Comparison of ENCODE assay signal across 8 cellular contexts in the genomic region with DNA sequence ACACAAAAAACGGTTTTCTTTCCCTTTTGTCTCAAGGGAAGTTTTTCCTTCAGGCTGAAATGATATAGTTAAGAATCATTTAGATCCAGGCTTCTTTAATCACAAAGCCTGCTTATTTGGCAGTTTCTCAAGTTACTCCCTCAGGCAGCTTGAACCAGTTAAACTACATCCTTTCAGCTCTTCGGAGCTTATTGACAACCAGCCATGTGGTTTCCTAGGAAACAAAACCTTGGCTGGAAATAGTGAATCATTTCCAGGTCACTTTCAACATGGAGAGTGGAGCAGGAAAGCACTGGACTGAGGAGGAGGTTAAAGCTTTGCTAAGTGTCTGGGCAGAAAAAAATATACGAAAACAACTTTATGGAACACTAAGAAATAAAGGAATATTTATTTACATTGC. TPM values are rescaled to one million over a fixed set of nuclear protein-coding genes. Genes with fewer than 3 reads are reported as not detected.
A peak's percentile ranks its signal among the peaks of the same experiment; 100 is the strongest.
DNase-seq lines count a peak whose midpoint lies in the region; ATAC-seq and TF ChIP-seq lines count a peak whose summit lies in the region.

No MANE protein-coding gene starts in this region.

- H3K27me3 ChIP-seq in colonic mucosa = no peaks in the 10 kb centered on the region
- H3K27me3 ChIP-seq in left lung = no peaks in the 10 kb centered on the region
- no peaks in the 10 kb centered on the region for H3K27me3 ChIP-seq in suprapubic skin

- intact Hi-C loops in colonic mucosa (cut with DNase I) = no loop called here
- intact Hi-C loops in left lung (cut with DNase I) = no loop called here

- H3K9ac ChIP-seq in colonic mucosa (ENCODE audit: low read depth in 2 of 2, low read length in 2 of 2) = no peak overlapping the region

- H3K9me3 ChIP-seq in colonic mucosa (no peaks in the 10 kb centered on the region), left lung (no peaks in the 10 kb centered on the region), suprapubic skin (no peaks in the 10 kb centered on the region)

- 3% methylated on average over 3 of the region's 3 CpGs for WGBS in suprapubic skin

- TF ChIP-seq CTCF in colonic mucosa (IDR thresholded peaks at IDR 0.05) (no peak), left lung (IDR thresholded peaks at IDR 0.05) (no peak), suprapubic skin (IDR thresholded peaks at IDR 0.05) (no peak)

- H3K36me3 ChIP-seq in colonic mucosa = no peaks in the 10 kb centered on the region
- peaks cover 0 to 14% of the 10 kb centered on the region in 2 donors for H3K36me3 ChIP-seq in left lung
- peaks cover 6% of the 10 kb centered on the region for H3K36me3 ChIP-seq in suprapubic skin

- H3K27ac ChIP-seq in colonic mucosa = peak overlapping the region; percentile 9
- peak overlapping the region; percentile 26 to 80 for H3K27ac ChIP-seq in left lung
- H3K27ac ChIP-seq in suprapubic skin = peak overlapping the region; percentile 67

- TF ChIP-seq POLR2A in suprapubic skin (IDR thresholded peaks at IDR 0.05) = no peak

- DNase-seq in COLO668 (lab: John Stamatoyannopoulos, UW; ENCODE audit: unreplicated experiment) = peak; percentile 47
- DNase-seq in HUDEP-2 (lab: John Stamatoyannopoulos, UW; ENCODE audit: unreplicated experiment in 76 of 76) = peak in 54 of 76 experiments; percentile 4 to 90 (median 61)
- DNase-seq in OCI-M1 (lab: John Stamatoyannopoulos, UW) = peak; percentile 86
- DNase-seq in colonic mucosa = peak; percentile 60
- peak in 1 of 2 donors; percentile 36 for DNase-seq in left lung
- no peak for DNase-seq in suprapubic skin (ENCODE audit: low spot score in 2 of 2)

- peaks cover 4% of the 10 kb centered on the region for H3K4me1 ChIP-seq in colonic mucosa
- peaks cover 8 to 10% of the 10 kb centered on the region in 2 donors for H3K4me1 ChIP-seq in left lung
- peaks cover 24% of the 10 kb centered on the region for H3K4me1 ChIP-seq in suprapubic skin

- no peak overlapping the region for H3K4me3 ChIP-seq in colonic mucosa
- H3K4me3 ChIP-seq in left lung = no peak overlapping the region
- peak overlapping the region; percentile 21 for H3K4me3 ChIP-seq in suprapubic skin

- ATAC-seq in left lung = peak; percentile 95
- ATAC-seq in HG03095 (IDR thresholded peaks at IDR 0.05; ENCODE audit: unreplicated experiment) = no peak
- no peak for ATAC-seq in GM18868 (IDR thresholded peaks at IDR 0.05; ENCODE audit: unreplicated experiment)

- no peak for TF ChIP-seq EP300 in suprapubic skin (IDR thresholded peaks at IDR 0.05)

RNA-seq across cellular contexts. Expression of a gene that starts 23.0 kb away (rescaled TPM):
- total RNA-seq in colonic mucosa = 1 to 10 TPM; 7.4 to 7.8 TPM
- 10 to 100 TPM; 12.3 to 15.3 TPM for total RNA-seq in left lung
- total RNA-seq in suprapubic skin = 10 to 100 TPM; 10.7 to 14.6 (median 12.0) TPM

RNA-seq across cellular contexts. Expression of a gene that starts 25.2 kb away (rescaled TPM):
- total RNA-seq in colonic mucosa (10 to 100 TPM in 1 of 2 donors, 1 to 10 TPM in 1; 7.4 to 15.3 TPM), left lung (1 to 10 TPM; 6.4 to 9.5 TPM), suprapubic skin (10 to 100 TPM in 1 of 4 donors, 1 to 10 TPM in 3; 7.1 to 10.0 (median 7.7) TPM)

RNA-seq across cellular contexts. Expression of a gene that starts 25.8 kb away (rescaled TPM):
- total RNA-seq in colonic mucosa = 100 to 1,000 TPM in 1 of 2 donors, 10 to 100 TPM in 1; 55.3 to 138 TPM
- total RNA-seq in left lung = 10 to 100 TPM; 34.6 to 63.5 TPM
- 100 to 1,000 TPM in 1 of 4 donors, 10 to 100 TPM in 3; 59.2 to 101 (median 69.4) TPM for total RNA-seq in suprapubic skin

RNA-seq across cellular contexts. Expression of a gene that starts 57.2 kb away (rescaled TPM):
- total RNA-seq in colonic mucosa (10 to 100 TPM; 74.4 to 79.6 TPM), left lung (10 to 100 TPM; 85.3 to 85.8 TPM), suprapubic skin (10 to 100 TPM; 52.2 to 99.2 (median 77.0) TPM)

Comparison
In these comparisons a context has a peak if more than half of its experiments do, and no peak if none do; other contexts are left out.
1. DNase-seq: peak in COLO668 (single experiment), HUDEP-2 (54 of 76), OCI-M1 (single experiment) and colonic mucosa (single experiment); none in suprapubic skin (0 of 2).
2. H3K27ac ChIP-seq: peak in every context shown above with its lines; median percentile 67 in suprapubic skin; 53 in left lung; 9 in colonic mucosa.